In genomic region chr1:95086949-95087533, GRCh38 we compare ENCODE assay signal across 8 cellular contexts. TPM values are rescaled to one million over a fixed set of nuclear protein-coding genes. Genes with fewer than 3 reads are reported as not detected.
A peak's percentile ranks its signal among the peaks of the same experiment; 100 is the strongest.
DNase-seq lines count a peak whose midpoint lies in the region; ATAC-seq and TF ChIP-seq lines count a peak whose summit lies in the region.

No MANE protein-coding gene starts in this region.

- ATAC-seq in activated T-cell treated with anti-CD3 and anti-CD28 coated beads, Interleukin-2, amount 50 U/mL, for 72 hours (replicated peaks in 1 of 2) = no peak
- no peak for ATAC-seq in HG03025 (IDR thresholded peaks at IDR 0.05; ENCODE audit: low FRiP score, unreplicated experiment)
- no peak for ATAC-seq in naive thymus-derived CD4-positive, alpha-beta T cell

- intact Hi-C loops in naive thymus-derived CD4-positive, alpha-beta T cell (cut with micrococcal nuclease) = no loop called here

- H3K36me3 Mint-ChIP-seq in activated T-cell treated with anti-CD3 and anti-CD28 coated beads, Interleukin-2, amount 50 U/mL, for 72 hours (ENCODE audit: insufficient read depth in 2 of 2) = no peaks in the 10 kb centered on the region
- no peaks in the 10 kb centered on the region for H3K36me3 Mint-ChIP-seq in naive thymus-derived CD4-positive, alpha-beta T cell

- CTCF ChIA-PET in naive thymus-derived CD4-positive, alpha-beta T cell (lab: Charles Lee) = no interaction called here

- H3K4me3 ChIP-seq in brain microvascular endothelial cell (ENCODE audit: low read depth, low read length) = no peak overlapping the region
- H3K4me3 ChIP-seq in mesodermal cell (ENCODE audit: extremely low read depth, insufficient read depth, low read length, poor library complexity, severe bottlenecking) = no peak overlapping the region
- no peak overlapping the region for H3K4me3 ChIP-seq in naive thymus-derived CD4-positive, alpha-beta T cell (ENCODE audit: low read length)

- H3K9me3 ChIP-seq in mesodermal cell (ENCODE audit: control insufficient read depth, low read length) = no peaks in the 10 kb centered on the region
- H3K9me3 ChIP-seq in naive thymus-derived CD4-positive, alpha-beta T cell (ENCODE audit: control insufficient read depth in 2 of 3, low read length in 3 of 3) = no peaks in the 10 kb centered on the region

- peaks cover 11% of the 10 kb centered on the region for H3K4me1 ChIP-seq in mesodermal cell (ENCODE audit: control insufficient read depth, insufficient read depth, low read length, poor library complexity, severe bottlenecking)
- H3K4me1 ChIP-seq in naive thymus-derived CD4-positive, alpha-beta T cell (ENCODE audit: control insufficient read depth in 2 of 2, insufficient read depth in 2 of 2, low read length in 2 of 2) = no peaks in the 10 kb centered on the region

- no peaks in the 10 kb centered on the region for H3K36me3 ChIP-seq in brain microvascular endothelial cell (replicated peaks)
- H3K36me3 ChIP-seq in mesodermal cell (ENCODE audit: control insufficient read depth, insufficient read depth, low read length) = no peaks in the 10 kb centered on the region
- no peaks in the 10 kb centered on the region for H3K36me3 ChIP-seq in naive thymus-derived CD4-positive, alpha-beta T cell (ENCODE audit: control insufficient read depth in 2 of 3, insufficient read depth in 3 of 3, low read length in 3 of 3)

- peak; percentile 72 for DNase-seq in Caki2 (ENCODE audit: low read depth)
- peak; percentile 49 for DNase-seq in HK-2 (ENCODE audit: unreplicated experiment)
- peak; percentile 91 for DNase-seq in brain microvascular endothelial cell
- DNase-seq in activated T-cell treated with anti-CD3 and anti-CD28 coated beads, Interleukin-2, amount 50 U/mL, for 72 hours = no peak
- DNase-seq in OCI-M2 (lab: John Stamatoyannopoulos, UW; ENCODE audit: unreplicated experiment) = no peak
- no peak for DNase-seq in naive thymus-derived CD4-positive, alpha-beta T cell

- no peaks in the 10 kb centered on the region for H3K27me3 ChIP-seq in brain microvascular endothelial cell (replicated peaks)
- H3K27me3 ChIP-seq in naive thymus-derived CD4-positive, alpha-beta T cell (ENCODE audit: control insufficient read depth in 2 of 2, insufficient read depth in 2 of 2, low read length in 2 of 2) = no peaks in the 10 kb centered on the region

- no peak overlapping the region for H3K4me3 Mint-ChIP-seq in activated T-cell treated with anti-CD3 and anti-CD28 coated beads, Interleukin-2, amount 50 U/mL, for 72 hours
- H3K4me3 Mint-ChIP-seq in naive thymus-derived CD4-positive, alpha-beta T cell = no peak overlapping the region

- peaks cover 24% of the 10 kb centered on the region for H3K27me3 Mint-ChIP-seq in activated T-cell treated with anti-CD3 and anti-CD28 coated beads, Interleukin-2, amount 50 U/mL, for 72 hours (ENCODE audit: low read depth)
- peaks cover 8 to 29% (median 22%) of the 10 kb centered on the region in 5 donors for H3K27me3 Mint-ChIP-seq in naive thymus-derived CD4-positive, alpha-beta T cell

- no peaks in the 10 kb centered on the region for H3K9me3 Mint-ChIP-seq in activated T-cell treated with anti-CD3 and anti-CD28 coated beads, Interleukin-2, amount 50 U/mL, for 72 hours
- peaks cover 0 to 3% (median 0%) of the 10 kb centered on the region in 11 donors for H3K9me3 Mint-ChIP-seq in naive thymus-derived CD4-positive, alpha-beta T cell

- no peak for TF ChIP-seq CTCF in brain microvascular endothelial cell (IDR thresholded peaks at IDR 0.05; ENCODE audit: low read depth, low read length, missing control alignments)

- in situ Hi-C loops in Caki2 (cut with HindIII; ENCODE audit: low pct_unique_long_range_greater_than_20kb, low sequenced_read_pairs) (no loop called here), brain microvascular endothelial cell (cut with HindIII; ENCODE audit: low pct_ligation_motif_present, low sequenced_read_pairs) (loop anchor here (25.0 kb wide), 1 partner anchor 150 kb away; the partner anchor contains the start of gene RWDD3)

- no peak overlapping the region for H3K27ac Mint-ChIP-seq in activated T-cell treated with anti-CD3 and anti-CD28 coated beads, Interleukin-2, amount 50 U/mL, for 72 hours
- H3K27ac Mint-ChIP-seq in naive thymus-derived CD4-positive, alpha-beta T cell = no peak overlapping the region

- 11 to 60% methylated on average over 2 to 3 of the region's 5 CpGs for WGBS in mesodermal cell (ENCODE audit: insufficient coverage in 2 of 2), 2 experiments

- H3K4me1 Mint-ChIP-seq in activated T-cell treated with anti-CD3 and anti-CD28 coated beads, Interleukin-2, amount 50 U/mL, for 72 hours (ENCODE audit: low read depth) = no peaks in the 10 kb centered on the region
- H3K4me1 Mint-ChIP-seq in naive thymus-derived CD4-positive, alpha-beta T cell = peaks cover 0 to 4% (median 0%) of the 10 kb centered on the region in 7 donors

- POLR2A ChIA-PET in naive thymus-derived CD4-positive, alpha-beta T cell (lab: Charles Lee) = no interaction called here

- peak overlapping the region; percentile 40 for H3K27ac ChIP-seq in brain microvascular endothelial cell
- H3K27ac ChIP-seq in mesodermal cell (ENCODE audit: low read depth, low read length, severe bottlenecking) = peak overlapping the region; percentile 95
- H3K27ac ChIP-seq in naive thymus-derived CD4-positive, alpha-beta T cell (ENCODE audit: low read depth, low read length) = no peak overlapping the region

RNA-seq across cellular contexts. Expression of gene ALG14, which starts 14.3 kb away (rescaled TPM):
- 1.6 and 2.4 TPM in 2 replicates for total RNA-seq in Caki2 (2014; rRNA removed; shearing (Covaris generic); ENCODE audit: low replicate concordance)
- polyA plus RNA-seq in mesodermal cell (2013, experiment 1 of 2) = 1.8 TPM
- polyA plus RNA-seq in mesodermal cell (2013, experiment 2 of 2) = 7.3 TPM
- total RNA-seq in activated T-cell treated with anti-CD3 and anti-CD28 coated beads, Interleukin-2, amount 50 U/mL, for 72 hours = 1 to 10 TPM; 3.4 to 4.1 TPM
- total RNA-seq in naive thymus-derived CD4-positive, alpha-beta T cell = 1 to 10 TPM; 1.1 to 2.2 (median 1.5) TPM
- polyA plus RNA-seq in naive thymus-derived CD4-positive, alpha-beta T cell = 1 to 10 TPM; 1.7 to 3.2 TPM

RNA-seq across cellular contexts. Expression of gene TLCD4, which starts 30.1 kb away (rescaled TPM):
- total RNA-seq in Caki2 (2014; rRNA removed; shearing (Covaris generic); ENCODE audit: low replicate concordance) = 11.3 and 11.6 TPM in 2 replicates
- 1.4 TPM for polyA plus RNA-seq in mesodermal cell (2013, experiment 1 of 2)
- 2.0 TPM for polyA plus RNA-seq in mesodermal cell (2013, experiment 2 of 2)
- under 1 TPM; 0.21 to 0.24 TPM for total RNA-seq in activated T-cell treated with anti-CD3 and anti-CD28 coated beads, Interleukin-2, amount 50 U/mL, for 72 hours
- not detected for total RNA-seq in naive thymus-derived CD4-positive, alpha-beta T cell
- polyA plus RNA-seq in naive thymus-derived CD4-positive, alpha-beta T cell = not detected

Comparison
In these comparisons a context has a peak if more than half of its experiments do, and no peak if none do; other contexts are left out.
1. DNase-seq: peak in Caki2 (single experiment), HK-2 (single experiment) and brain microvascular endothelial cell (single experiment); none in activated T-cell treated with anti-CD3 and anti-CD28 coated beads, Interleukin-2, amount 50 U/mL, for 72 hours (0 of 2), OCI-M2 (single experiment) and naive thymus-derived CD4-positive, alpha-beta T cell (0 of 9).